9 cellular contexts compared by ENCODE assay signal in genomic region chr14:93977790-93978581, GRCh38. TPM values are rescaled to one million over a fixed set of nuclear protein-coding genes. Genes with fewer than 3 reads are reported as not detected.
DNase-seq lines count a peak whose midpoint lies in the region; ATAC-seq and TF ChIP-seq lines count a peak whose summit lies in the region.
"Had no signal": no experiment of that assay in that cellular context is flagged by ENCODE, and none has a peak within 500 bp of the region (broad histone marks: within the 10 kb centered on the region; RNA-seq: fewer than 3 reads in every experiment).

No MANE protein-coding gene starts in this region.

- H3K9me3 Mint-ChIP-seq in activated naive CD4-positive, alpha-beta T cell treated with anti-CD3 and anti-CD28 coated beads, Interleukin-2, amount 50 U/mL, for 72 hours: peaks cover 9 to 13% of the 10 kb centered on the region in 2 donors

- H3K4me3 ChIP-seq in OCI-LY7 (ENCODE audit: low read depth, low read length, poor library complexity, severe bottlenecking): peak overlapping the region; percentile 59

- H3K36me3 Mint-ChIP-seq in activated naive CD4-positive, alpha-beta T cell treated with anti-CD3 and anti-CD28 coated beads, Interleukin-2, amount 50 U/mL, for 72 hours: peaks cover 28 to 60% of the 10 kb centered on the region in 2 donors

- H3K4me2 ChIP-seq in OCI-LY7 (ENCODE audit: low read length): peak overlapping the region; percentile 84

- CTCF ChIA-PET in OCI-LY7 (lab: Charles Lee; ENCODE audit: unreplicated experiment): interaction anchor here (0.6 to 1.3 kb wide), 4 partner anchors 20 to 25 kb away, joined by 3 to 4 read pairs (median 3); no protein-coding TSS in a partner anchor

- H3K4me1 ChIP-seq in OCI-LY7 (ENCODE audit: insufficient read depth, low read length, poor library complexity, severe bottlenecking): peaks cover 69% of the 10 kb centered on the region

- H3K79me2 ChIP-seq in OCI-LY7 (ENCODE audit: insufficient read depth, low read depth, low read length): no peaks in the 10 kb centered on the region

- H3K36me3 ChIP-seq in OCI-LY7 (ENCODE audit: insufficient read depth, low read length): no peaks in the 10 kb centered on the region; the same call in 1 of the 2 replicates

- POLR2A ChIA-PET in OCI-LY7 (lab: Charles Lee): interaction anchor here (0.5 to 9.4 kb wide), 9 partner anchors 10 to 26 kb away, joined by 3 to 70 read pairs (median 4); no protein-coding TSS in a partner anchor

- peak overlapping the region; percentile 76; the same call in 1 of the 2 replicates for H2AFZ ChIP-seq in OCI-LY7 (ENCODE audit: low read length)

- peak; percentile 66 for DNase-seq in CD1c-positive myeloid dendritic cell (ENCODE audit: extremely low spot score)
- DNase-seq in OCI-LY7 (ENCODE audit: low spot score): peak; percentile 86
- peak; percentile 76 to 84 for DNase-seq in activated naive CD4-positive, alpha-beta T cell treated with anti-CD3 and anti-CD28 coated beads, Interleukin-2, amount 50 U/mL, for 72 hours (ENCODE audit: low spot score in 2 of 2)
- DNase-seq in stimulated activated CD4-positive, alpha-beta T cell treated with anti-CD3 and anti-CD28 coated beads, Interleukin-4, amount 100 ng/mL, for 24 hours: peak; percentile 86
- DNase-seq in COLO829 (ENCODE audit: low spot score): no peak
- DNase-seq in NCI-H128 (lab: John Stamatoyannopoulos, UW; ENCODE audit: unreplicated experiment): no peak
- DNase-seq in GM19240 (ENCODE audit: insufficient read length, low spot score): no peak

- TF ChIP-seq CTCF in OCI-LY7 (conservative IDR thresholded peaks at IDR 0.05; ENCODE audit: low read length): no peak

- H3K27ac Mint-ChIP-seq in activated naive CD4-positive, alpha-beta T cell treated with anti-CD3 and anti-CD28 coated beads, Interleukin-2, amount 50 U/mL, for 72 hours: peak overlapping the region; percentile 96 to 99

- H3K27ac ChIP-seq in OCI-LY7 (ENCODE audit: low read depth, low read length, poor library complexity, severe bottlenecking): peak overlapping the region; percentile 81

- peak; percentile 46 for ATAC-seq in GM21619 (IDR thresholded peaks at IDR 0.05; ENCODE audit: unreplicated experiment)
- ATAC-seq in activated naive CD4-positive, alpha-beta T cell treated with anti-CD3 and anti-CD28 coated beads, Interleukin-2, amount 50 U/mL, for 72 hours: peak; percentile 88 to 89

- no peaks in the 10 kb centered on the region for H3K9me2 ChIP-seq in OCI-LY7 (ENCODE audit: insufficient read depth, low read length)

- H4K20me1 ChIP-seq in OCI-LY7 (ENCODE audit: insufficient read depth, low read length): no peaks in the 10 kb centered on the region

- no peaks in the 10 kb centered on the region for H3K9me3 ChIP-seq in OCI-LY7 (ENCODE audit: low read length)

- BruUV-seq in OCI-LY7 (replicated peaks; lab: Mats Ljungman, UMichigan): no TSS peak

- intact Hi-C loops in OCI-LY7 (cut with micrococcal nuclease; ENCODE audit: unreplicated experiment): no loop called here

RNA-seq across cellular contexts. Expression of gene ASB2, which starts 1.6 kb away (rescaled TPM):
- total RNA-seq in OCI-LY7 (2014; rRNA removed; shearing (Covaris generic)): 15.0 and 21.7 TPM in 2 replicates
- 16.1 and 23.6 TPM in 2 replicates for total RNA-seq in OCI-LY7 (2022)
- total RNA-seq in activated naive CD4-positive, alpha-beta T cell treated with anti-CD3 and anti-CD28 coated beads, Interleukin-2, amount 50 U/mL, for 72 hours: 10 to 100 TPM; 12.9 to 50.0 TPM

RNA-seq across cellular contexts. Expression of gene CCDC197, which starts 19.1 kb away (rescaled TPM):
- not detected in 2 replicates for total RNA-seq in OCI-LY7 (2014; rRNA removed; shearing (Covaris generic))
- total RNA-seq in OCI-LY7 (2022): not detected in 2 replicates
- under 1 TPM; 0.20 to 0.49 TPM for total RNA-seq in activated naive CD4-positive, alpha-beta T cell treated with anti-CD3 and anti-CD28 coated beads, Interleukin-2, amount 50 U/mL, for 72 hours
- total RNA-seq: bronchial epithelial cell had no signal

RNA-seq across cellular contexts. Expression of gene OTUB2, which starts 48.2 kb away (rescaled TPM):
- total RNA-seq in OCI-LY7 (2014; rRNA removed; shearing (Covaris generic)): 0.28 and 0.44 TPM in 2 replicates
- 0.48 and 0.84 TPM in 2 replicates for total RNA-seq in OCI-LY7 (2022)
- total RNA-seq in activated naive CD4-positive, alpha-beta T cell treated with anti-CD3 and anti-CD28 coated beads, Interleukin-2, amount 50 U/mL, for 72 hours: 1 to 10 TPM; 1.2 to 2.3 TPM

RNA-seq across cellular contexts. Expression of gene FAM181A, which starts 50.8 kb away (rescaled TPM):
- total RNA-seq in OCI-LY7 (2014; rRNA removed; shearing (Covaris generic)): not detected in 2 replicates
- total RNA-seq in OCI-LY7 (2022): not detected in 2 replicates
- total RNA-seq in activated naive CD4-positive, alpha-beta T cell treated with anti-CD3 and anti-CD28 coated beads, Interleukin-2, amount 50 U/mL, for 72 hours: not detected
- total RNA-seq: bronchial epithelial cell had no signal

Comparison
In these comparisons a context has a peak if more than half of its experiments do, and no peak if none do; other contexts are left out.
1. DNase-seq: peak in CD1c-positive myeloid dendritic cell (single experiment), OCI-LY7 (single experiment), activated naive CD4-positive, alpha-beta T cell treated with anti-CD3 and anti-CD28 coated beads, Interleukin-2, amount 50 U/mL, for 72 hours (2 of 2) and stimulated activated CD4-positive, alpha-beta T cell treated with anti-CD3 and anti-CD28 coated beads, Interleukin-4, amount 100 ng/mL, for 24 hours (single experiment); none in COLO829 (single experiment), NCI-H128 (single experiment) and GM19240 (single experiment).